27 cellular contexts compared by ENCODE assay signal in genomic region chr13:82447452-82448030, GRCh38.
"Had no signal": no experiment of that assay in that cellular context is flagged by ENCODE, and none has a peak within 500 bp of the region (broad histone marks: within the 10 kb centered on the region; RNA-seq: fewer than 3 reads in every experiment).

No MANE protein-coding gene starts in this region.

- H3K4me1 ChIP-seq: heart left ventricle, left ventricle myocardium inferior, pancreas, prostate gland, right atrium auricular region, stomach, testis, thyroid gland, transverse colon, upper lobe of left lung had no signal

- H3K9me3 ChIP-seq: prostate gland, right atrium auricular region, testis, thyroid gland, upper lobe of left lung had no signal

- H3K36me3 ChIP-seq: heart left ventricle, left ventricle myocardium inferior, pancreas, prostate gland, right atrium auricular region, stomach, thyroid gland, transverse colon, upper lobe of left lung had no signal

- DNase-seq: heart left ventricle; hypothalamus; immature natural killer cell; kidney; left ventricle myocardium inferior; mesendoderm; naive thymus-derived CD4-positive, alpha-beta T cell; nucleus accumbens; pancreas; posterior cingulate gyrus; stimulated activated CD4-positive, alpha-beta T cell treated with anti-CD3 and anti-CD28 coated beads, Interleukin-12 subunit alpha, Interleukin-12 subunit beta, amount 100 ng/mL, for 4 hours; stimulated activated CD4-positive, alpha-beta T cell treated with anti-CD3 and anti-CD28 coated beads, Interleukin-15, amount 100 ng/mL, for 24 hours; stimulated activated CD4-positive, alpha-beta T cell treated with anti-CD3 and anti-CD28 coated beads, Interleukin-2, amount 100 ng/mL, for 24 hours; stimulated activated CD4-positive, alpha-beta T cell treated with anti-CD3 and anti-CD28 coated beads, Interleukin-4, amount 100 ng/mL, for 1 hour; stimulated activated naive B cell treated with anti-CD40 and anti-IgM and Interleukin-4, amounts not matched to agents 10 μg/mL and 1 μg/mL and 100 μg/mL, for 72 hours; stimulated activated naive CD8-positive, alpha-beta T cell treated with anti-CD3 and anti-CD28 coated beads, Interleukin-15, Interleukin-2, amounts not matched to agents 100 U/mL and 50 U/mL, for 24 hours; stomach; testis; thyroid gland; transverse colon; upper lobe of left lung had no signal

- H3K27ac ChIP-seq: heart left ventricle, left ventricle myocardium inferior, pancreas, prostate gland, right atrium auricular region, skin epidermis, stomach, testis, thyroid gland, transverse colon, upper lobe of left lung had no signal

- H3K27me3 ChIP-seq: heart left ventricle, pancreas, right atrium auricular region, stomach, testis, thyroid gland, transverse colon, upper lobe of left lung had no signal

- H3K4me3 ChIP-seq: heart left ventricle, left ventricle myocardium inferior, lung, pancreas, prostate gland, right atrium auricular region, skin epidermis, stomach, testis, thyroid gland, transverse colon, upper lobe of left lung had no signal

- ATAC-seq: heart left ventricle; naive thymus-derived CD4-positive, alpha-beta T cell; natural killer cell treated with Interleukin-12 subunit alpha and Interleukin-12 subunit beta and Interleukin-15 and Interleukin-18, amount 100 ng/mL, for 72 hours; pancreas; sciatic nerve; stimulated activated naive B cell treated with anti-CD40 and anti-IgM and Interleukin-4, amounts not matched to agents 10 μg/mL and 1 μg/mL and 100 μg/mL, for 72 hours; stimulated activated naive CD8-positive, alpha-beta T cell treated with anti-CD3 and anti-CD28 coated beads, Interleukin-15, Interleukin-2, amounts not matched to agents 100 U/mL and 50 U/mL, for 24 hours had no signal
